16 cellular contexts compared by ENCODE assay signal in genomic region chr19:17376935-17377600, GRCh38. TPM values are rescaled to one million over a fixed set of nuclear protein-coding genes. Genes with fewer than 3 reads are reported as not detected.
A peak's percentile ranks its signal among the peaks of the same experiment; 100 is the strongest.
DNase-seq lines count a peak whose midpoint lies in the region; ATAC-seq and TF ChIP-seq lines count a peak whose summit lies in the region.
"Had no signal": no experiment of that assay in that cellular context is flagged by ENCODE, and none has a peak within 500 bp of the region (broad histone marks: within the 10 kb centered on the region; RNA-seq: fewer than 3 reads in every experiment).

TSS of gene PLVAP (minus strand) at chr19:17377342. CDS start at chr19:17377288, 54 bp downstream.

- intact Hi-C loops in Right ventricle myocardium inferior (cut with DNase I) (no loop called here), transverse colon (cut with DNase I; ENCODE audit: low total_unique reads) (no loop called here)

- no peak for TF ChIP-seq CTCF in nephron (IDR thresholded peaks at IDR 0.05; ENCODE audit: unreplicated experiment in 3 of 3)
- TF ChIP-seq CTCF in transverse colon (IDR thresholded peaks at IDR 0.05): no peak

- H3K36me3 ChIP-seq in transverse colon: no peaks in the 10 kb centered on the region
- no peaks in the 10 kb centered on the region for H3K36me3 ChIP-seq in effector memory CD4-positive, alpha-beta T cell (ENCODE audit: control insufficient read depth, insufficient read depth, low read length)
- H3K36me3 ChIP-seq: SJSA1 had no signal

- WGBS in transverse colon (ENCODE audit: low coverage in 1 of 2), 2 donors: 69% methylated on average over 33 of the region's 39 CpGs; no CpG with 5 or more reads in 1 of the 2 donors

- H3K36me3 Mint-ChIP-seq in nephron (ENCODE audit: low read depth): no peaks in the 10 kb centered on the region
- H3K36me3 Mint-ChIP-seq in activated CD8-positive, alpha-beta memory T cell treated with anti-CD3 and anti-CD28 coated beads, Interleukin-2, amount 10 ng/mL, durations not matched to agents 7 days and 5 days: peaks cover 5% of the 10 kb centered on the region
- H3K36me3 Mint-ChIP-seq: memory B cell had no signal

- peak within 1 kb of the TSS in 2 of 3 experiments; percentile 49 to 70 for H3K27ac Mint-ChIP-seq in nephron
- H3K27ac Mint-ChIP-seq in activated CD8-positive, alpha-beta memory T cell treated with anti-CD3 and anti-CD28 coated beads, Interleukin-2, amount 10 ng/mL, durations not matched to agents 7 days and 5 days: no peak within 1 kb of the TSS
- H3K27ac Mint-ChIP-seq: activated T-helper 17 cell treated with anti-CD3 and anti-CD28 coated beads, Interleukin-2, amount 50 U/mL, for 72 hours; memory B cell had no signal

- no peaks in the 10 kb centered on the region for H3K4me1 ChIP-seq in transverse colon
- H3K4me1 ChIP-seq in effector memory CD4-positive, alpha-beta T cell (ENCODE audit: control insufficient read depth, insufficient read depth, low read length, poor library complexity, severe bottlenecking): no peaks in the 10 kb centered on the region
- H3K4me1 ChIP-seq: SJSA1 had no signal

- peaks cover 9% of the 10 kb centered on the region for H3K4me1 Mint-ChIP-seq in nephron
- peaks cover 2% of the 10 kb centered on the region for H3K4me1 Mint-ChIP-seq in activated CD8-positive, alpha-beta memory T cell treated with anti-CD3 and anti-CD28 coated beads, Interleukin-2, amount 10 ng/mL, durations not matched to agents 7 days and 5 days
- H3K4me1 Mint-ChIP-seq: activated T-helper 17 cell treated with anti-CD3 and anti-CD28 coated beads, Interleukin-2, amount 50 U/mL, for 72 hours had no signal

- no peak for ATAC-seq in Right ventricle myocardium inferior
- ATAC-seq in activated CD8-positive, alpha-beta memory T cell treated with anti-CD3 and anti-CD28 coated beads, Interleukin-2, amount 10 ng/mL, durations not matched to agents 7 days and 5 days: no peak
- ATAC-seq: activated T-helper 17 cell treated with anti-CD3 and anti-CD28 coated beads, Interleukin-2, amount 50 U/mL, for 72 hours had no signal

- H3K9me3 Mint-ChIP-seq in nephron: peaks cover 7% of the 10 kb centered on the region
- no peaks in the 10 kb centered on the region for H3K9me3 Mint-ChIP-seq in activated CD8-positive, alpha-beta memory T cell treated with anti-CD3 and anti-CD28 coated beads, Interleukin-2, amount 10 ng/mL, durations not matched to agents 7 days and 5 days (ENCODE audit: low read depth)
- H3K9me3 Mint-ChIP-seq: activated T-helper 17 cell treated with anti-CD3 and anti-CD28 coated beads, Interleukin-2, amount 50 U/mL, for 72 hours; memory B cell had no signal

- H3K4me3 Mint-ChIP-seq in nephron: peak within 1 kb of the TSS in 2 of 3 experiments; percentile 25 to 51
- H3K4me3 Mint-ChIP-seq in activated CD8-positive, alpha-beta memory T cell treated with anti-CD3 and anti-CD28 coated beads, Interleukin-2, amount 10 ng/mL, durations not matched to agents 7 days and 5 days: no peak within 1 kb of the TSS
- H3K4me3 Mint-ChIP-seq: activated T-helper 17 cell treated with anti-CD3 and anti-CD28 coated beads, Interleukin-2, amount 50 U/mL, for 72 hours; CD4-positive, CD25-positive, alpha-beta regulatory T cell; memory B cell had no signal

- peaks cover 10% of the 10 kb centered on the region for H3K27me3 Mint-ChIP-seq in nephron (ENCODE audit: low read depth)
- H3K27me3 Mint-ChIP-seq in activated CD8-positive, alpha-beta memory T cell treated with anti-CD3 and anti-CD28 coated beads, Interleukin-2, amount 10 ng/mL, durations not matched to agents 7 days and 5 days: peaks cover 8% of the 10 kb centered on the region

- DNase-seq in UCSD-AML1 (lab: John Stamatoyannopoulos, UW; ENCODE audit: unreplicated experiment) (peak; percentile 65), Right ventricle myocardium inferior (ENCODE audit: missing footprints) (peak; percentile 67), transverse colon (no peak), NCI-H446 treated with DMSO at 0.1 percent for 48 hours (lab: John Stamatoyannopoulos, UW) (no peak), NCI-H187 (lab: John Stamatoyannopoulos, UW) (no peak)
- DNase-seq in activated CD8-positive, alpha-beta memory T cell treated with anti-CD3 and anti-CD28 coated beads, Interleukin-2, amount 10 ng/mL, durations not matched to agents 7 days and 5 days: no peak
- DNase-seq in effector memory CD4-positive, alpha-beta T cell: no peak
- DNase-seq: activated CD4-positive, alpha-beta T cell treated with anti-CD3 and anti-CD28 coated beads for 1 hour; CD4-positive, CD25-positive, alpha-beta regulatory T cell; NCI-H1048; NCI-H526 treated with DMSO at 0.1 percent for 48 hours had no signal

- H3K4me3 ChIP-seq in transverse colon: peak within 1 kb of the TSS in 1 of 4 donors; percentile 4
- H3K4me3 ChIP-seq in effector memory CD4-positive, alpha-beta T cell (ENCODE audit: insufficient read depth, low read depth, low read length, poor library complexity, severe bottlenecking): no peak within 1 kb of the TSS
- H3K4me3 ChIP-seq: SJSA1 had no signal

- peak within 1 kb of the TSS in 2 of 4 donors; percentile 8 to 21 for H3K27ac ChIP-seq in transverse colon
- no peak within 1 kb of the TSS for H3K27ac ChIP-seq in effector memory CD4-positive, alpha-beta T cell (ENCODE audit: insufficient read depth, low read length, poor library complexity, severe bottlenecking)
- H3K27ac ChIP-seq: SJSA1 had no signal

- TF ChIP-seq POLR2A in transverse colon (IDR thresholded peaks at IDR 0.05): no peak

- H3K9me3 ChIP-seq in transverse colon: no peaks in the 10 kb centered on the region
- no peaks in the 10 kb centered on the region for H3K9me3 ChIP-seq in effector memory CD4-positive, alpha-beta T cell (ENCODE audit: control insufficient read depth, low read length)
- H3K9me3 ChIP-seq: SJSA1 had no signal

- CTCF ChIA-PET in activated CD8-positive, alpha-beta memory T cell treated with anti-CD3 and anti-CD28 coated beads, Interleukin-2, amount 10 ng/mL, durations not matched to agents 7 days and 5 days (lab: Charles Lee): interaction anchor here (1.6 to 2.7 kb wide), 2 partner anchors 9 to 14 kb away, joined by 4 to 12 read pairs; no protein-coding TSS in a partner anchor

- in situ Hi-C loops in transverse colon (cut with MboI; ENCODE audit: low pct_ligation_motif_present in 1 of 4, low pct_unique_long_range_greater_than_20kb in 1 of 4, low sequenced_read_pairs in 3 of 4): no loop called here

- TF ChIP-seq EP300 in transverse colon (IDR thresholded peaks at IDR 0.05; ENCODE audit: low read depth): no peak

- peaks cover 5% of the 10 kb centered on the region for H3K27me3 ChIP-seq in transverse colon
- no peaks in the 10 kb centered on the region for H3K27me3 ChIP-seq in effector memory CD4-positive, alpha-beta T cell (replicated peaks; ENCODE audit: control insufficient read depth, insufficient read depth, low read length, poor library complexity, severe bottlenecking)
- H3K27me3 ChIP-seq: SJSA1 had no signal

RNA-seq across cellular contexts. Expression of gene PLVAP, which starts in this region (rescaled TPM):
- total RNA-seq in Right ventricle myocardium inferior (29.0 TPM), transverse colon (10 to 100 TPM in 3 of 4 donors, 1 to 10 TPM in 1; 3.0 to 37.0 (median 19.2) TPM)
- total RNA-seq in activated CD8-positive, alpha-beta memory T cell treated with anti-CD3 and anti-CD28 coated beads, Interleukin-2, amount 10 ng/mL, durations not matched to agents 7 days and 5 days: not detected
- total RNA-seq: CD4-positive, CD25-positive, alpha-beta regulatory T cell; fibroblast of villous mesenchyme; SJSA1 had no signal

Comparison
In these comparisons a context has a peak if more than half of its experiments do, and no peak if none do; other contexts are left out.
1. DNase-seq: peak in UCSD-AML1 (single experiment) and Right ventricle myocardium inferior (single experiment); none in transverse colon (single experiment), activated CD8-positive, alpha-beta memory T cell treated with anti-CD3 and anti-CD28 coated beads, Interleukin-2, amount 10 ng/mL, durations not matched to agents 7 days and 5 days (single experiment), effector memory CD4-positive, alpha-beta T cell (0 of 3), NCI-H446 treated with DMSO at 0.1 percent for 48 hours (single experiment) and NCI-H187 (0 of 2).